In genomic region chrX:49272426-49272825, GRCh38 we compare ENCODE assay signal across 2 cellular contexts.
TF ChIP-seq lines count a peak whose summit lies in the region.

No MANE protein-coding gene starts in this region.

TF ChIP-seq in SK-N-SH, 30 proteins besides CTCF, POLR2A, EP300 and RAD21 (continued from another document):
- TF ChIP-seq MAX (IDR thresholded peaks at IDR 0.05; ENCODE audit: low read depth): no peak
- no peak for TF ChIP-seq FOSL2 (IDR thresholded peaks at IDR 0.05; ENCODE audit: borderline replicate concordance, low read depth)
- TF ChIP-seq NRF1 (IDR thresholded peaks at IDR 0.05; ENCODE audit: low read depth, low read length): no peak
- no peak for TF ChIP-seq TAF1 (IDR thresholded peaks at IDR 0.05; ENCODE audit: borderline replicate concordance, low read depth, low read length)
- TF ChIP-seq ZBTB33 (IDR thresholded peaks at IDR 0.05; ENCODE audit: borderline replicate concordance, low read depth): no peak
- no peak for TF ChIP-seq EZH2phosphoT487 (IDR thresholded peaks at IDR 0.05; ENCODE audit: borderline replicate concordance, low read depth)
TF ChIP-seq in SK-N-SH: peak in this region for 0.

TF ChIP-seq in SK-N-SH treated with all-trans-retinoic acid at 6 μM for 48 hours, 23 proteins besides CTCF, POLR2A, EP300 and RAD21:
- no peak for TF ChIP-seq POU6F1 (CRISPR knock-in tag; IDR thresholded peaks at IDR 0.05; ENCODE audit: borderline replicate concordance, low read depth)
- no peak for TF ChIP-seq ARNTL (CRISPR knock-in tag; IDR thresholded peaks at IDR 0.05; ENCODE audit: borderline replicate concordance, low read depth)
- no peak for TF ChIP-seq CREB5 (CRISPR knock-in tag; IDR thresholded peaks at IDR 0.05; ENCODE audit: low read depth)
- no peak for TF ChIP-seq CSRNP3 (CRISPR knock-in tag; IDR thresholded peaks at IDR 0.05)
- no peak for TF ChIP-seq ZFP3 (CRISPR knock-in tag; IDR thresholded peaks at IDR 0.05)
- no peak for TF ChIP-seq ZNF565 (CRISPR knock-in tag; conservative IDR thresholded peaks at IDR 0.05; ENCODE audit: low read depth)
- no peak for TF ChIP-seq TSHZ2 (CRISPR knock-in tag; IDR thresholded peaks at IDR 0.05)
- TF ChIP-seq BACH2 (CRISPR knock-in tag; IDR thresholded peaks at IDR 0.05; ENCODE audit: borderline replicate concordance): no peak
- TF ChIP-seq TCF4 (CRISPR knock-in tag; IDR thresholded peaks at IDR 0.05; ENCODE audit: borderline replicate concordance): no peak
- TF ChIP-seq OSR1 (CRISPR knock-in tag; IDR thresholded peaks at IDR 0.05): no peak
- no peak for TF ChIP-seq GLIS3 (CRISPR knock-in tag; IDR thresholded peaks at IDR 0.05)
- no peak for TF ChIP-seq ESRRG (CRISPR knock-in tag; IDR thresholded peaks at IDR 0.05)
